27 cellular contexts compared by ENCODE assay signal in genomic region chr9:120182011-120182410, GRCh38.
"Had no signal": no experiment of that assay in that cellular context is flagged by ENCODE, and none has a peak within 500 bp of the region (broad histone marks: within the 10 kb centered on the region; RNA-seq: fewer than 3 reads in every experiment).

No MANE protein-coding gene starts in this region.

- H3K4me1 Mint-ChIP-seq: naive thymus-derived CD4-positive, alpha-beta T cell; natural killer cell; nephron; stimulated activated memory B cell treated with anti-CD40 and anti-IgM and Interleukin-4, amounts not matched to agents 10 μg/mL and 1 μg/mL and 100 μg/mL, for 72 hours; stimulated activated naive CD8-positive, alpha-beta T cell treated with anti-CD3 and anti-CD28 coated beads, Interleukin-15, amount 100 ng/mL, for 72 hours had no signal

- H3K4me3 Mint-ChIP-seq: naive thymus-derived CD4-positive, alpha-beta T cell; natural killer cell; nephron; neural progenitor cell; stimulated activated memory B cell treated with anti-CD40 and anti-IgM and Interleukin-4, amounts not matched to agents 10 μg/mL and 1 μg/mL and 100 μg/mL, for 72 hours; stimulated activated naive CD8-positive, alpha-beta T cell treated with anti-CD3 and anti-CD28 coated beads, Interleukin-15, amount 100 ng/mL, for 72 hours had no signal

- H3K4me1 ChIP-seq: parathyroid adenoma, psoas muscle, right lobe of liver, sigmoid colon, thyroid gland, upper lobe of left lung had no signal

- H3K36me3 Mint-ChIP-seq: naive thymus-derived CD4-positive, alpha-beta T cell; natural killer cell; neural progenitor cell; stimulated activated memory B cell treated with anti-CD40 and anti-IgM and Interleukin-4, amounts not matched to agents 10 μg/mL and 1 μg/mL and 100 μg/mL, for 72 hours had no signal

- H3K4me3 ChIP-seq: neural progenitor cell, ovary, psoas muscle, right lobe of liver, sigmoid colon, thoracic aorta, thyroid gland, tibial nerve, upper lobe of left lung had no signal

- H3K27ac ChIP-seq: neural progenitor cell, ovary, parathyroid adenoma, psoas muscle, right lobe of liver, sigmoid colon, thoracic aorta, thyroid gland, tibial nerve, upper lobe of left lung had no signal

- H3K9me3 Mint-ChIP-seq: nephron had no signal

- H3K9me3 ChIP-seq: ovary, psoas muscle, right lobe of liver, thoracic aorta, thyroid gland, upper lobe of left lung had no signal

- H3K27me3 ChIP-seq: neural progenitor cell, ovary, right lobe of liver, sigmoid colon, thyroid gland, tibial nerve, upper lobe of left lung had no signal

- H3K27ac Mint-ChIP-seq: naive thymus-derived CD4-positive, alpha-beta T cell; natural killer cell; nephron; neural progenitor cell; progenitor cell of endocrine pancreas; stimulated activated memory B cell treated with anti-CD40 and anti-IgM and Interleukin-4, amounts not matched to agents 10 μg/mL and 1 μg/mL and 100 μg/mL, for 72 hours; stimulated activated naive CD8-positive, alpha-beta T cell treated with anti-CD3 and anti-CD28 coated beads, Interleukin-15, amount 100 ng/mL, for 72 hours had no signal

- DNase-seq: naive thymus-derived CD4-positive, alpha-beta T cell; natural killer cell; occipital lobe; ovary; posterior cingulate gyrus; psoas muscle; right cardiac atrium; right lobe of liver; sigmoid colon; small intestine; stimulated activated CD4-positive, alpha-beta T cell treated with anti-CD3 and anti-CD28 coated beads, Interleukin-1b, Interleukin-23, amount 100 ng/mL, for 48 hours; stimulated activated CD4-positive, alpha-beta T cell treated with anti-CD3 and anti-CD28 coated beads, Interleukin-4, amount 100 ng/mL, for 1 hour; stimulated activated CD4-positive, alpha-beta T cell treated with anti-CD3 and anti-CD28 coated beads, Interleukin-4, amount 100 ng/mL, for 4 hours; stimulated activated CD8-positive, alpha-beta memory T cell treated with anti-CD3 and anti-CD28 coated beads, Interleukin-4, amount 100 ng/mL, for 48 hours; stimulated activated naive CD4-positive, alpha-beta T cell; stimulated activated naive CD8-positive, alpha-beta T cell treated with anti-CD3 and anti-CD28 coated beads, Interleukin-15, amount 100 ng/mL, for 72 hours; stimulated activated naive CD8-positive, alpha-beta T cell treated with anti-CD3 and anti-CD28 coated beads, Interleukin-15, Interleukin-2, amounts not matched to agents 100 U/mL and 50 U/mL, for 24 hours; thyroid gland; trophoblast cell; upper lobe of left lung had no signal

- H3K36me3 ChIP-seq: neural progenitor cell, ovary, right lobe of liver, sigmoid colon, thoracic aorta, thyroid gland, tibial nerve, upper lobe of left lung had no signal
